In the genomic region with DNA sequence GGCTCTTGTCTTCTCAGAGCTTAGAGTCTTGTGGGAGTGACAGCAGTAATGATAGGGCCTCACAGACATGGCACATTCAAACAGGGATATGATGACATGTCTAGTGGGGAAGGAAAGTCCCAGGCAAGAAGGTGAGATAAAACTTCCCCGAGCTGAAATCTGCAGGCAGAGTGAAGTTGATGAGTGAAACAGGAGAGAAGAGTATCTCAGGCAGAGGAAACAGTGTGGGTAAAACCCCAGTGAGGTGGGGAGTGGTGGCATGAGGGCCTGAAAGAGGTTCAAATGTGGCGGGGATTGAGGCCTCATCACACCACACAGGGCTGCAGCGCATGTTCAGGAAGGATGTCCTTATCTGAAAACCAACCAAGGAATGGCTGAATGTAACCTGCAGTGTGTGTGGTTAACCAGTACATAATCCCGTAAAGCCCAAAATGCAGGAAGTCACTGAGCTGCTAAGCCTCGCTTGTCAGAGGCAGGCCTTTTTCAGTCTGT, we compare ENCODE assay signal across 11 cellular contexts.
DNase-seq lines count a peak whose midpoint lies in the region; ATAC-seq and TF ChIP-seq lines count a peak whose summit lies in the region.
"Had no signal": no experiment of that assay in that cellular context is flagged by ENCODE, and none has a peak within 500 bp of the region (broad histone marks: within the 10 kb centered on the region; RNA-seq: fewer than 3 reads in every experiment).

No MANE protein-coding gene starts in this region.

- CTCF ChIA-PET in activated naive CD4-positive, alpha-beta T cell treated with anti-CD3 and anti-CD28 coated beads for 36 hours (lab: Charles Lee): no interaction called here

- H3K4me3 ChIP-seq in brain microvascular endothelial cell (ENCODE audit: low read depth, low read length): no peak overlapping the region
- H3K4me3 ChIP-seq: esophagus muscularis mucosa had no signal

- no peaks in the 10 kb centered on the region for H3K36me3 Mint-ChIP-seq in activated naive CD4-positive, alpha-beta T cell treated with anti-CD3 and anti-CD28 coated beads for 36 hours (ENCODE audit: low read depth)
- peaks cover 2% of the 10 kb centered on the region for H3K36me3 Mint-ChIP-seq in neural crest cell (ENCODE audit: low read depth)

- in situ Hi-C loops in brain microvascular endothelial cell (cut with HindIII; ENCODE audit: low pct_ligation_motif_present, low sequenced_read_pairs): no loop called here

- H3K4me1 Mint-ChIP-seq in activated naive CD4-positive, alpha-beta T cell treated with anti-CD3 and anti-CD28 coated beads for 36 hours (ENCODE audit: low read depth): peaks cover 5% of the 10 kb centered on the region
- no peaks in the 10 kb centered on the region for H3K4me1 Mint-ChIP-seq in neural crest cell

- peaks cover 5% of the 10 kb centered on the region for H3K27me3 Mint-ChIP-seq in activated naive CD4-positive, alpha-beta T cell treated with anti-CD3 and anti-CD28 coated beads for 36 hours (ENCODE audit: low read depth)
- H3K27me3 Mint-ChIP-seq in neural crest cell (ENCODE audit: low read depth): no peaks in the 10 kb centered on the region

- no peaks in the 10 kb centered on the region for H3K36me3 ChIP-seq in brain microvascular endothelial cell (replicated peaks)
- H3K36me3 ChIP-seq: esophagus muscularis mucosa had no signal

- DNase-seq in activated naive CD4-positive, alpha-beta T cell treated with anti-CD3 and anti-CD28 coated beads for 36 hours: peak; percentile 64
- no peak for DNase-seq in activated naive CD4-positive, alpha-beta T cell (lab: John Stamatoyannopoulos, UW)
- no peak for DNase-seq in neural crest cell (ENCODE audit: low read depth, low spot score)
- no peak for DNase-seq in superior temporal gyrus (ENCODE audit: extremely low spot score)
- DNase-seq in brain microvascular endothelial cell: no peak
- DNase-seq: NCI-H1694 treated with DMSO at 0.1 percent for 48 hours, posterior cingulate gyrus had no signal

- ATAC-seq in GM21619 (IDR thresholded peaks at IDR 0.05; ENCODE audit: unreplicated experiment) (peak; percentile 79), HG03196 (IDR thresholded peaks at IDR 0.05; ENCODE audit: unreplicated experiment) (peak; percentile 51), GM18519 (IDR thresholded peaks at IDR 0.05; ENCODE audit: low FRiP score, unreplicated experiment) (no peak)

- H3K4me3 Mint-ChIP-seq in activated naive CD4-positive, alpha-beta T cell treated with anti-CD3 and anti-CD28 coated beads for 36 hours: no peak overlapping the region
- no peak overlapping the region for H3K4me3 Mint-ChIP-seq in neural crest cell

- H3K27me3 ChIP-seq in brain microvascular endothelial cell (replicated peaks): no peaks in the 10 kb centered on the region
- H3K27me3 ChIP-seq: esophagus muscularis mucosa had no signal

- peaks cover 3% of the 10 kb centered on the region for H3K9me3 Mint-ChIP-seq in activated naive CD4-positive, alpha-beta T cell treated with anti-CD3 and anti-CD28 coated beads for 36 hours
- no peaks in the 10 kb centered on the region for H3K9me3 Mint-ChIP-seq in neural crest cell

- no peak overlapping the region for H3K27ac ChIP-seq in brain microvascular endothelial cell
- H3K27ac ChIP-seq: esophagus muscularis mucosa had no signal

- intact Hi-C loops in activated naive CD4-positive, alpha-beta T cell treated with anti-CD3 and anti-CD28 coated beads for 36 hours (cut with micrococcal nuclease): loop anchor here (1.0 kb wide), 1 partner anchor 48 kb away; no protein-coding TSS in a partner anchor

- no peak overlapping the region for H3K27ac Mint-ChIP-seq in activated naive CD4-positive, alpha-beta T cell treated with anti-CD3 and anti-CD28 coated beads for 36 hours
- peak overlapping the region; percentile 1 for H3K27ac Mint-ChIP-seq in neural crest cell (ENCODE audit: unreplicated experiment)

- TF ChIP-seq CTCF in neural crest cell (conservative IDR thresholded peaks at IDR 0.05): no peak
- TF ChIP-seq CTCF in brain microvascular endothelial cell (IDR thresholded peaks at IDR 0.05; ENCODE audit: low read depth, low read length, missing control alignments): no peak
